Comparison of ENCODE assay signal across 17 cellular contexts in the genomic region with DNA sequence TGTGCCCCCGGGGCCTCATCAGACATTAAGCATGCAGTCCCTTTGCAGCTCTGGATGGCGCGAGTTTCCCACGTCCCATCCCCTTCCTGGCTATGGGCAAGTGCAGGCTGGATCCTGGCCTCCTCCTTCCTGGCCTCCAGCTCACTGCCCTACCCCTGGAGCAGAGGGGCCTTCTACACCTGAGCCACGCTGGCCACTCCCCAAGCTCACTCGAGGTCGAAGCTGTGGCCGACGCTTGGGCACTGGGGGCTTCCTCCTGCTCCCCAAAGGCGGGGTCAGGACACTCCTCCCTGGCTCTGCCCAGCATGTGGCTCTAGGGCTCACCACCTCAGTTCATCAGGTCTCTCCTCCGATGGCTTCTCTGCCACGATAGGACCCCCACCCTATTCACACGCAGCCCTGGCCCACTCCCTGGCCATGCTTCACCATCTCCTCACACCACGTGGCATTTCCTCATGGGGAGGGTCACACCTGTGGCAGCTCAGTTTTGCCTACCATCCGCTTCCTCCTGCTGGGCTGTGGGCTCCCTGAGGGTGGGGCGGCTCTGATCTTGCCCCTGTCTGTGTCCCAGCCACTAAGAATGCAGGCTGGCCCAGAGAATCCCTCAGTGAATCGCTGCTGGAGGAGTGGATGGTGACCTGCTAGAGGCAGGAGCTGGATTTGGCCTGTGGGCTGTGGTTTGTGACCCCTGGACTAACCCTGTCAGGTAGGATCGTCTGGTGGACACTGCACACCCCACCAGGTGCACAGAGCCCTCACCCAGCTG.
"Had no signal": no experiment of that assay in that cellular context is flagged by ENCODE, and none has a peak within 500 bp of the region (broad histone marks: within the 10 kb centered on the region; RNA-seq: fewer than 3 reads in every experiment).

No MANE protein-coding gene starts in this region.

- ATAC-seq: gastroesophageal sphincter, left lung had no signal

- H3K9me3 ChIP-seq: thyroid gland, vagina had no signal

- DNase-seq: effector memory CD4-positive, alpha-beta T cell; foreskin fibroblast; islet precursor cell; left lung; mesenchymal stem cell; midbrain; stimulated activated CD4-positive, alpha-beta T cell treated with anti-CD3 and anti-CD28 coated beads, Interleukin-2, amount 100 ng/mL, for 24 hours; stimulated activated CD4-positive, alpha-beta T cell treated with anti-CD3 and anti-CD28 coated beads, Interleukin-4, amount 100 ng/mL, for 4 hours; stimulated activated naive CD4-positive, alpha-beta T cell; thyroid gland; upper lobe of left lung had no signal

- H3K4me3 ChIP-seq: esophagus muscularis mucosa, gastroesophageal sphincter, left lung, lung, suprapubic skin, thyroid gland, upper lobe of left lung, vagina had no signal

- H3K4me1 ChIP-seq: esophagus muscularis mucosa, gastroesophageal sphincter, left lung, thyroid gland, upper lobe of left lung, vagina had no signal

- H3K27ac ChIP-seq: epithelial cell of prostate, esophagus muscularis mucosa, gastroesophageal sphincter, left lung, suprapubic skin, thyroid gland, upper lobe of left lung, vagina had no signal

- H3K27me3 ChIP-seq: thyroid gland, upper lobe of left lung, vagina had no signal

- H3K36me3 ChIP-seq: esophagus muscularis mucosa, gastroesophageal sphincter, left lung, suprapubic skin, thyroid gland, upper lobe of left lung, vagina had no signal
